In genomic region chr7:2100278-2101205, GRCh38 we compare ENCODE assay signal across 8 cellular contexts.
A peak's percentile ranks its signal among the peaks of the same experiment; 100 is the strongest.
DNase-seq lines count a peak whose midpoint lies in the region; ATAC-seq, FAIRE-seq and TF ChIP-seq lines count a peak whose summit lies in the region.

No MANE protein-coding gene starts in this region.

- peaks cover 5% of the 10 kb centered on the region for H3K9me3 Mint-ChIP-seq in memory B cell

- DNase-seq in NCI-H526 treated with DMSO at 0.1 percent for 48 hours (lab: John Stamatoyannopoulos, UW): peak; percentile 7
- peak; percentile 72 to 77 for DNase-seq in memory B cell (ENCODE audit: low spot score in 2 of 2)
- DNase-seq in DMS79 treated with DMSO at 0.1 percent for 48 hours (lab: John Stamatoyannopoulos, UW): no peak
- no peak for DNase-seq in DMS 273 treated with DMSO at 0.1 percent for 48 hours (lab: John Stamatoyannopoulos, UW)
- DNase-seq in NOMO-1 (lab: John Stamatoyannopoulos, UW; ENCODE audit: unreplicated experiment in 2 of 2): no peak
- no peak for DNase-seq in frontal cortex (ENCODE audit: low spot score in 2 of 2)

- FAIRE-seq in frontal cortex (lab: Jason Lieb, UNC): no peak

- peak overlapping the region; percentile 95 for H3K27ac Mint-ChIP-seq in memory B cell

- peaks cover 45% of the 10 kb centered on the region for H3K4me1 Mint-ChIP-seq in memory B cell

- H3K27me3 Mint-ChIP-seq in memory B cell: no peaks in the 10 kb centered on the region

- ATAC-seq in GM19463 (IDR thresholded peaks at IDR 0.05; ENCODE audit: unreplicated experiment) (peak; percentile 71), memory B cell (ENCODE audit: low read depth) (peak; percentile 86)

- peaks cover 7% of the 10 kb centered on the region for H3K36me3 Mint-ChIP-seq in memory B cell

- TF ChIP-seq CTCF in GM12872 (IDR thresholded peaks at IDR 0.05; ENCODE audit: insufficient read depth, low read depth, low read length): peak; percentile 46; the same call in 2 of the 3 replicates

- H3K4me3 Mint-ChIP-seq in memory B cell: peak overlapping the region; percentile 75

Comparison
In these comparisons a context has a peak if more than half of its experiments do, and no peak if none do; other contexts are left out.
1. DNase-seq: peak in NCI-H526 treated with DMSO at 0.1 percent for 48 hours (single experiment) and memory B cell (2 of 2); none in DMS79 treated with DMSO at 0.1 percent for 48 hours (single experiment), DMS 273 treated with DMSO at 0.1 percent for 48 hours (single experiment), NOMO-1 (0 of 2) and frontal cortex (0 of 2).